In genomic region chr1:161238039-161238473, GRCh38 we compare ENCODE assay signal across 1 cellular context.
TF ChIP-seq lines count a peak whose summit lies in the region.

Gene NR1I3, minus strand, starts transcription at chr1:161238203. Its CDS starts 1,638 bp downstream, at chr1:161236565.

TF ChIP-seq in HepG2, 621 proteins besides CTCF, POLR2A, EP300 and RAD21 (continued from another document and continues in another):
- TF ChIP-seq ZNF513 (CRISPR knock-in tag; conservative IDR thresholded peaks at IDR 0.05) (no peak), ZC3H4 (CRISPR knock-in tag; IDR thresholded peaks at IDR 0.05; ENCODE audit: borderline replicate concordance) (no peak), ZNF292 (CRISPR knock-in tag; IDR thresholded peaks at IDR 0.05; ENCODE audit: borderline replicate concordance, low read depth) (peak; percentile 90; the same call in 1 of the 2 replicates), THAP11 (CRISPR knock-in tag; IDR thresholded peaks at IDR 0.05) (no peak), ZSCAN20 (CRISPR knock-in tag; IDR thresholded peaks at IDR 0.05; ENCODE audit: borderline replicate concordance) (no peak), CHCHD3 (CRISPR knock-in tag; IDR thresholded peaks at IDR 0.05) (no peak), AGO1 (IDR thresholded peaks at IDR 0.05; ENCODE audit: low read depth, low read length, poor library complexity, severe bottlenecking) (no peak), TOPORS (CRISPR knock-in tag; IDR thresholded peaks at IDR 0.05) (no peak), KAT2B (IDR thresholded peaks at IDR 0.05; ENCODE audit: borderline replicate concordance, low read depth, low read length) (no peak), PRDM10 (CRISPR knock-in tag; IDR thresholded peaks at IDR 0.05; ENCODE audit: low read depth) (no peak), HOXA3 (CRISPR knock-in tag; IDR thresholded peaks at IDR 0.05) (no peak; the same call in 1 of the 2 replicates), AHR (CRISPR knock-in tag; IDR thresholded peaks at IDR 0.05) (no peak), KLF6 (CRISPR knock-in tag; IDR thresholded peaks at IDR 0.05) (no peak), SOX5 (CRISPR knock-in tag; IDR thresholded peaks at IDR 0.05; ENCODE audit: borderline replicate concordance) (peak; percentile 72; the same call in 1 of the 2 replicates), ETV6 (CRISPR knock-in tag; conservative IDR thresholded peaks at IDR 0.05) (no peak), ZSCAN9 (CRISPR knock-in tag; IDR thresholded peaks at IDR 0.05; ENCODE audit: borderline replicate concordance) (no peak), CHD4 (IDR thresholded peaks at IDR 0.05; ENCODE audit: borderline replicate concordance, low read length) (no peak), ZNF468 (CRISPR knock-in tag; IDR thresholded peaks at IDR 0.05) (no peak), SP5 (CRISPR knock-in tag; IDR thresholded peaks at IDR 0.05; ENCODE audit: borderline replicate concordance, low read depth) (peak; percentile 75; the same call in 1 of the 2 replicates), GTF3A (CRISPR knock-in tag; conservative IDR thresholded peaks at IDR 0.05) (no peak), ZNF264 (CRISPR knock-in tag; IDR thresholded peaks at IDR 0.05) (no peak), KLF11 (CRISPR knock-in tag; IDR thresholded peaks at IDR 0.05) (no peak), PREB (CRISPR knock-in tag; IDR thresholded peaks at IDR 0.05) (no peak), ZNF530 (CRISPR knock-in tag; IDR thresholded peaks at IDR 0.05; ENCODE audit: low read depth) (no peak), ZNF557 (CRISPR knock-in tag; IDR thresholded peaks at IDR 0.05) (no peak), CHD2 (IDR thresholded peaks at IDR 0.05; ENCODE audit: low read depth, low read length) (no peak), ZNF713 (CRISPR knock-in tag; IDR thresholded peaks at IDR 0.05) (no peak), MAFG (CRISPR knock-in tag; IDR thresholded peaks at IDR 0.05) (no peak), MBNL3 (CRISPR knock-in tag; conservative IDR thresholded peaks at IDR 0.05) (no peak), MATR3 (CRISPR knock-in tag; IDR thresholded peaks at IDR 0.05) (no peak), ZNF703 (CRISPR knock-in tag; IDR thresholded peaks at IDR 0.05; ENCODE audit: borderline replicate concordance) (peak; percentile 48; the same call in 1 of the 2 replicates), ZNF772 (CRISPR knock-in tag; IDR thresholded peaks at IDR 0.05) (peak; percentile 43; the same call in 1 of the 2 replicates), ZBTB38 (CRISPR knock-in tag; IDR thresholded peaks at IDR 0.05) (no peak), ELF4 (CRISPR knock-in tag; IDR thresholded peaks at IDR 0.05; ENCODE audit: borderline replicate concordance) (no peak), PRDM4 (CRISPR knock-in tag; IDR thresholded peaks at IDR 0.05; ENCODE audit: borderline replicate concordance) (no peak), ZNF230 (CRISPR knock-in tag; IDR thresholded peaks at IDR 0.05) (no peak), ZFP37 (CRISPR knock-in tag; IDR thresholded peaks at IDR 0.05; ENCODE audit: borderline replicate concordance) (no peak), ATF5 (CRISPR knock-in tag; IDR thresholded peaks at IDR 0.05; ENCODE audit: low read depth) (no peak), TRAFD1 (CRISPR knock-in tag; IDR thresholded peaks at IDR 0.05; ENCODE audit: borderline replicate concordance) (no peak), ZHX1 (CRISPR knock-in tag; IDR thresholded peaks at IDR 0.05; ENCODE audit: low read depth) (no peak), ZNF709 (CRISPR knock-in tag; IDR thresholded peaks at IDR 0.05) (peak; percentile 31; the same call in 1 of the 2 replicates)
